18 cellular contexts compared by ENCODE assay signal in genomic region chr22:42285604-42286003, GRCh38. TPM values are rescaled to one million over a fixed set of nuclear protein-coding genes. Genes with fewer than 3 reads are reported as not detected.
DNase-seq lines count a peak whose midpoint lies in the region; ATAC-seq and TF ChIP-seq lines count a peak whose summit lies in the region.
"Had no signal": no experiment of that assay in that cellular context is flagged by ENCODE, and none has a peak within 500 bp of the region (broad histone marks: within the 10 kb centered on the region; RNA-seq: fewer than 3 reads in every experiment).

No MANE protein-coding gene starts in this region.

- peak overlapping the region; percentile 65 for H3K27ac ChIP-seq in BLaER1
- no peak overlapping the region for H3K27ac ChIP-seq in CD4-positive, CD25-positive, alpha-beta regulatory T cell (ENCODE audit: insufficient read depth, low read length, poor library complexity, severe bottlenecking)
- H3K27ac ChIP-seq in SU-DHL-6 (ENCODE audit: low read depth, low read length) = no peak overlapping the region
- H3K27ac ChIP-seq: colonic mucosa, SJCRH30, thyroid gland had no signal

- H3K9ac ChIP-seq in BLaER1 (peak overlapping the region; percentile 3; the same call in 1 of the 2 replicates), SU-DHL-6 (ENCODE audit: low read length) (peak overlapping the region; percentile 33; the same call in 1 of the 2 replicates)

- no peaks in the 10 kb centered on the region for H3F3A ChIP-seq in SU-DHL-6 (ENCODE audit: insufficient read depth)

- H3K4me3 ChIP-seq in BLaER1 (no peak overlapping the region; the same call in 1 of the 2 replicates), SU-DHL-6 (ENCODE audit: insufficient read depth, low read length, poor library complexity, severe bottlenecking) (no peak overlapping the region)
- peak overlapping the region; percentile 45 for H3K4me3 ChIP-seq in CD4-positive, CD25-positive, alpha-beta regulatory T cell (ENCODE audit: low read depth, low read length)
- H3K4me3 ChIP-seq: colonic mucosa, SJCRH30, thyroid gland had no signal

- H3K27ac Mint-ChIP-seq in CD4-positive, CD25-positive, alpha-beta regulatory T cell = peak overlapping the region in 1 of 3 donors; percentile 18
- H3K27ac Mint-ChIP-seq in immature natural killer cell = no peak overlapping the region
- H3K27ac Mint-ChIP-seq: stimulated activated naive CD8-positive, alpha-beta T cell treated with anti-CD3 and anti-CD28 coated beads, Interleukin-15, amount 100 ng/mL, for 72 hours had no signal

- H3K36me3 Mint-ChIP-seq in CD4-positive, CD25-positive, alpha-beta regulatory T cell = no peaks in the 10 kb centered on the region
- no peaks in the 10 kb centered on the region for H3K36me3 Mint-ChIP-seq in immature natural killer cell

- TF ChIP-seq CTCF in SU-DHL-6 (IDR thresholded peaks at IDR 0.05; ENCODE audit: insufficient read depth, low read length, poor library complexity, severe bottlenecking) = no peak

- H3K27me3 ChIP-seq in BLaER1 (no peaks in the 10 kb centered on the region), SU-DHL-6 (ENCODE audit: low read length) (no peaks in the 10 kb centered on the region)
- no peaks in the 10 kb centered on the region for H3K27me3 ChIP-seq in CD4-positive, CD25-positive, alpha-beta regulatory T cell (ENCODE audit: control insufficient read depth, insufficient read depth, low read length)
- H3K27me3 ChIP-seq: colonic mucosa, SJCRH30, thyroid gland had no signal

- H3K4me2 ChIP-seq in BLaER1 (peak overlapping the region; percentile 100), SU-DHL-6 (ENCODE audit: low read depth, low read length, poor library complexity, severe bottlenecking) (peak overlapping the region; percentile 26)

- no peaks in the 10 kb centered on the region for H3K9me2 ChIP-seq in SU-DHL-6 (replicated peaks; ENCODE audit: insufficient read depth, low read length)

- peak overlapping the region in 3 of 4 donors; percentile 22 to 82 (median 26) for H3K4me3 Mint-ChIP-seq in CD4-positive, CD25-positive, alpha-beta regulatory T cell
- H3K4me3 Mint-ChIP-seq in immature natural killer cell = peak overlapping the region in 3 of 5 donors; percentile 29 to 36 (median 35)

- H3K79me2 ChIP-seq in SU-DHL-6 (ENCODE audit: insufficient read depth, low read length) = no peaks in the 10 kb centered on the region

- H3K27me3 Mint-ChIP-seq in CD4-positive, CD25-positive, alpha-beta regulatory T cell = peaks cover 9% of the 10 kb centered on the region
- H3K27me3 Mint-ChIP-seq in immature natural killer cell (ENCODE audit: low read depth in 3 of 3) = peaks cover 6 to 9% (median 7%) of the 10 kb centered on the region in 3 donors

- no peak for ATAC-seq in CD4-positive, CD25-positive, alpha-beta regulatory T cell (ENCODE audit: low read depth in 2 of 2)
- ATAC-seq in GM19328 (IDR thresholded peaks at IDR 0.05; ENCODE audit: unreplicated experiment) = no peak
- no peak for ATAC-seq in GM18867 (IDR thresholded peaks at IDR 0.05; ENCODE audit: unreplicated experiment)
- ATAC-seq: left ventricle myocardium superior had no signal

- H2AFZ ChIP-seq in SU-DHL-6 (ENCODE audit: low read depth, low read length, severe bottlenecking) = no peak overlapping the region

- no peak for DNase-seq in CD4-positive, CD25-positive, alpha-beta regulatory T cell
- DNase-seq in immature natural killer cell (no peak), AG08396 (ENCODE audit: low spot score) (no peak)
- DNase-seq: activated CD4-positive, alpha-beta T cell treated with anti-CD3 and anti-CD28 coated beads for 48 hours; colonic mucosa; GOT3; KG1; NCI-H1694; NCI-H524 treated with DMSO at 0.1 percent for 48 hours; SJCRH30; stimulated activated CD4-positive, alpha-beta T cell treated with anti-CD3 and anti-CD28 coated beads, Interleukin-15, amount 100 ng/mL, for 24 hours; stimulated activated naive CD8-positive, alpha-beta T cell treated with anti-CD3 and anti-CD28 coated beads, Interleukin-15, amount 100 ng/mL, for 72 hours; thyroid gland had no signal

- H3K36me3 ChIP-seq in BLaER1 (no peaks in the 10 kb centered on the region), SU-DHL-6 (ENCODE audit: low read length) (no peaks in the 10 kb centered on the region)
- H3K36me3 ChIP-seq in CD4-positive, CD25-positive, alpha-beta regulatory T cell (ENCODE audit: control insufficient read depth, insufficient read depth, low read length) = no peaks in the 10 kb centered on the region
- H3K36me3 ChIP-seq: colonic mucosa, SJCRH30, thyroid gland had no signal

- peaks cover 7 to 41% (median 23%) of the 10 kb centered on the region in 4 donors for H3K4me1 Mint-ChIP-seq in CD4-positive, CD25-positive, alpha-beta regulatory T cell
- H3K4me1 Mint-ChIP-seq in immature natural killer cell = peaks cover 13 to 20% of the 10 kb centered on the region in 2 donors

- H3K9me3 Mint-ChIP-seq in CD4-positive, CD25-positive, alpha-beta regulatory T cell = no peaks in the 10 kb centered on the region
- H3K9me3 Mint-ChIP-seq in immature natural killer cell = no peaks in the 10 kb centered on the region
- H3K9me3 Mint-ChIP-seq: stimulated activated naive CD8-positive, alpha-beta T cell treated with anti-CD3 and anti-CD28 coated beads, Interleukin-15, amount 100 ng/mL, for 72 hours had no signal

- peaks cover 100% of the 10 kb centered on the region for H3K4me1 ChIP-seq in BLaER1
- peaks cover 38% of the 10 kb centered on the region for H3K4me1 ChIP-seq in CD4-positive, CD25-positive, alpha-beta regulatory T cell (ENCODE audit: control insufficient read depth, insufficient read depth, low read length, poor library complexity, severe bottlenecking)
- H3K4me1 ChIP-seq: SJCRH30 had no signal

- H4K20me1 ChIP-seq in BLaER1 (no peaks in the 10 kb centered on the region; the same call in 1 of the 2 replicates), SU-DHL-6 (ENCODE audit: low read depth, low read length) (no peaks in the 10 kb centered on the region)

- H3K9me3 ChIP-seq in BLaER1 (no peaks in the 10 kb centered on the region), SU-DHL-6 (ENCODE audit: insufficient read depth, low read length) (no peaks in the 10 kb centered on the region)
- H3K9me3 ChIP-seq in CD4-positive, CD25-positive, alpha-beta regulatory T cell (ENCODE audit: control insufficient read depth in 2 of 2, low read length in 2 of 2) = no peaks in the 10 kb centered on the region
- H3K9me3 ChIP-seq: colonic mucosa, SJCRH30, thyroid gland had no signal

RNA-seq across cellular contexts. Expression of gene TCF20, which starts 15.2 kb away (rescaled TPM):
- total RNA-seq in CD4-positive, CD25-positive, alpha-beta regulatory T cell = 101 TPM
- 1 to 10 TPM; 1.4 to 2.1 (median 1.9) TPM for polyA plus RNA-seq in CD4-positive, CD25-positive, alpha-beta regulatory T cell
- 1 to 10 TPM in 2 of 3 donors, under 1 TPM in 1; 0.12 to 2.4 (median 1.4) TPM for polyA plus RNA-seq in immature natural killer cell
